7 cellular contexts compared by ENCODE assay signal in the genomic region with DNA sequence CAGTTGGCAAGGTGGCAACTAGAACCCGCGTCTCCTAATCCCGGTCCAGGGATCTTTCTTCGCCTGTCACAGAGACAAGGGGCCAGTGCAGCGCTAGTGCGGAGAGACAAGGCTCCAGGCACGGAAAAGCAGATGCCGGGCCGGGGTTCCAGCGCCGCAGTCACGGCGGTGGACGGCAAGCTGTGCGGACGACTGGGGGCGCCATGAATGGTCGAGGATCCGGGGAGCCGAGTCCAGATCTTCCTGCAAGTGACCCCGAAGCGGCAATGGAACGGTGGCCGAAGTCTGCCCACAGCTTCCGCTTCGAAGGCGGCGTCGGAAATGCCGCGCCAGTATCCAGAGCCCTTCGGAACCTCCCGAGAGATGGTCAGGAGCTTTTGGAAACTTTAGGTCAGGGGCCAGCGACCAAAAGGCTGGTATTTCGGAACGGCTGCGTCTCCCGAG. TPM values are rescaled to one million over a fixed set of nuclear protein-coding genes. Genes with fewer than 3 reads are reported as not detected.
DNase-seq lines count a peak whose midpoint lies in the region; ATAC-seq and TF ChIP-seq lines count a peak whose summit lies in the region.

No MANE protein-coding gene starts in this region.

- H2AFZ ChIP-seq in IMR-90 (replicated peaks; ENCODE audit: low read length, poor library complexity) = peak overlapping the region; percentile 86

- peak overlapping the region; percentile 49 for H4K5ac ChIP-seq in IMR-90 (ENCODE audit: low read depth, low read length)

- intact Hi-C loops in IMR-90 (cut with micrococcal nuclease) = no loop called here
- intact Hi-C loops in stomach (cut with DNase I; ENCODE audit: low total_unique reads) = no loop called here

- peak overlapping the region; percentile 89 for H3K23ac ChIP-seq in IMR-90 (ENCODE audit: low read depth, low read length)

- CTCF ChIA-PET in IMR-90 (lab: Yijun Ruan, JAX) = interaction anchor here (0.7 to 1.5 kb wide), 12 partner anchors 9 to 1701 kb away, joined by 3 to 9 read pairs (median 4); no protein-coding TSS in a partner anchor

- no peaks in the 10 kb centered on the region for H3K9me3 ChIP-seq in IMR-90 (ENCODE audit: control insufficient read depth, insufficient read depth, low read length)
- peaks cover 2% of the 10 kb centered on the region for H3K9me3 ChIP-seq in iPS-18c (ENCODE audit: control insufficient read depth, insufficient read depth, low read length)
- H3K9me3 ChIP-seq in stomach = no peaks in the 10 kb centered on the region

- BruUV-seq in IMR-90 (replicated peaks; lab: Mats Ljungman, UMichigan) = no TSS peak

- peak overlapping the region; percentile 85 for H3K9ac ChIP-seq in IMR-90 (ENCODE audit: low read depth, low read length)

- H3K36me3 ChIP-seq in IMR-90 (ENCODE audit: control insufficient read depth, insufficient read depth, low read length) (no peaks in the 10 kb centered on the region), stomach (no peaks in the 10 kb centered on the region)

- 1% methylated on average over 38 of the region's 38 CpGs; no CpG with 5 or more reads in 1 of the 2 experiments for WGBS in IMR-90 (ENCODE audit: extremely low coverage in 2 of 2, insufficient read length in 1 of 2), 2 experiments
- WGBS in stomach, 5 donors = 0 to 1% (median 0%) methylated on average over 9 to 38 of the region's 38 CpGs

- H3K18ac ChIP-seq in IMR-90 (ENCODE audit: low read depth, low read length) = peak overlapping the region; percentile 65

- peak overlapping the region; percentile 69 for H2BK5ac ChIP-seq in IMR-90 (ENCODE audit: low read depth, low read length, poor library complexity, severe bottlenecking)

- no peak for TF ChIP-seq POLR2A in IMR-90 (IDR thresholded peaks at IDR 0.05; ENCODE audit: low read depth, low read length)
- TF ChIP-seq POLR2A in stomach (IDR thresholded peaks at IDR 0.05) = no peak

- peak overlapping the region; percentile 88 for H3K27ac ChIP-seq in IMR-90 (ENCODE audit: insufficient read depth, low read length)
- H3K27ac ChIP-seq in angular gyrus (ENCODE audit: low read depth, low read length) = peak overlapping the region; percentile 93
- peak overlapping the region; percentile 90 to 99 (median 97) for H3K27ac ChIP-seq in stomach

- H4K8ac ChIP-seq in IMR-90 (ENCODE audit: low read depth in 2 of 2, low read length in 2 of 2) = peak overlapping the region; percentile 42 to 81

- no peak overlapping the region; the same call in 2 of the 3 replicates for H2BK15ac ChIP-seq in IMR-90 (ENCODE audit: low read depth, low read length)

- H3K4me1 ChIP-seq in IMR-90 (ENCODE audit: control insufficient read depth, insufficient read depth, low read length) = peaks cover 3% of the 10 kb centered on the region
- peaks cover 28 to 48% (median 37%) of the 10 kb centered on the region in 4 donors for H3K4me1 ChIP-seq in stomach

- peak overlapping the region; percentile 65 for H3K14ac ChIP-seq in IMR-90 (replicated peaks; ENCODE audit: low read depth, low read length)

- peaks cover 0 to 25% of the 10 kb centered on the region in 2 experiments; a peak in 3 of 4 replicates for H3K79me1 ChIP-seq in IMR-90 (ENCODE audit: low read depth in 1 of 2, low read length in 2 of 2)

- H3K27me3 ChIP-seq in IMR-90 (ENCODE audit: control insufficient read depth, insufficient read depth, low read length) = no peaks in the 10 kb centered on the region
- no peaks in the 10 kb centered on the region for H3K27me3 ChIP-seq in stomach

- POLR2A ChIA-PET in IMR-90 (lab: Charles Lee; ENCODE audit: unreplicated experiment) = interaction anchor here (0.7 kb wide), 1 partner anchor 166 kb away, joined by 3 read pairs; no protein-coding TSS in a partner anchor

- peak overlapping the region; percentile 96 for H2AK9ac ChIP-seq in IMR-90 (replicated peaks; ENCODE audit: low read depth, low read length, poor library complexity)

- H2BK120ac ChIP-seq in IMR-90 (ENCODE audit: low read depth, low read length) = peak overlapping the region; percentile 69

- no peak overlapping the region for H2BK20ac ChIP-seq in IMR-90 (ENCODE audit: low read depth, low read length)

- peak overlapping the region; percentile 91 for H3K4ac ChIP-seq in IMR-90 (ENCODE audit: low read depth, low read length)

- H4K91ac ChIP-seq in IMR-90 (ENCODE audit: insufficient read depth, low read depth, low read length) = peak overlapping the region; percentile 74

- no peaks in the 10 kb centered on the region for H3K9me1 ChIP-seq in IMR-90 (ENCODE audit: insufficient read depth, low read length)

- peak overlapping the region; percentile 91 for H3K4me2 ChIP-seq in IMR-90 (ENCODE audit: low read depth, low read length)

- peak overlapping the region; percentile 63 for H3K4me3 ChIP-seq in IMR-90 (ENCODE audit: insufficient read depth, low read depth, low read length)
- peak overlapping the region; percentile 89 for H3K4me3 ChIP-seq in iPS-18c (ENCODE audit: insufficient read depth, low read depth, low read length)
- peak overlapping the region; percentile 71 to 98 (median 92) for H3K4me3 ChIP-seq in stomach

- dilution Hi-C loops in IMR-90 (cut with HindIII; ENCODE audit: low sequenced_read_pairs, unreplicated experiment) = no loop called here

- peaks cover 9% of the 10 kb centered on the region; the same call in 1 of the 2 replicates for H4K20me1 ChIP-seq in IMR-90 (ENCODE audit: insufficient read depth, low read length)

- DNase-seq in IMR-90 (no peak), stomach (no peak), AG08395 (ENCODE audit: low spot score) (no peak)

- TF ChIP-seq CTCF in IMR-90 (conservative IDR thresholded peaks at IDR 0.05; ENCODE audit: low read depth, low read length) (0 out of 2 replicates have a peak, but pooled peaks have one; percentile 14), stomach (IDR thresholded peaks at IDR 0.05) (no peak)

- H3K56ac ChIP-seq in IMR-90 (ENCODE audit: extremely low read depth, insufficient read depth, low read length) = peak overlapping the region; percentile 86

- ATAC-seq in GM18498 (IDR thresholded peaks at IDR 0.05; ENCODE audit: unreplicated experiment) (peak; percentile 33), GM21526 (IDR thresholded peaks at IDR 0.05; ENCODE audit: low FRiP score, unreplicated experiment) (peak; percentile 9), IMR-90 (ENCODE audit: low read depth) (peak; percentile 33)

- H2AK5ac ChIP-seq in IMR-90 (ENCODE audit: low read depth, low read length) = peak overlapping the region; percentile 65; the same call in 1 of the 2 replicates

- TF ChIP-seq RAD21 in IMR-90 (IDR thresholded peaks at IDR 0.05; ENCODE audit: low read length) = no peak

- in situ Hi-C loops in IMR-90 (cut with MboI; ENCODE audit: low sequenced_read_pairs) = no loop called here

- no peak for TF ChIP-seq EP300 in stomach (IDR thresholded peaks at IDR 0.05)

TF ChIP-seq in IMR-90, 13 proteins besides CTCF, POLR2A, EP300 and RAD21:
- no peak for TF ChIP-seq MXI1 (IDR thresholded peaks at IDR 0.05; ENCODE audit: borderline replicate concordance, low read depth, low read length)
- TF ChIP-seq MAZ (IDR thresholded peaks at IDR 0.05; ENCODE audit: borderline replicate concordance, low read depth, low read length) = peak; percentile 13; the same call in 1 of the 2 replicates

RNA-seq across cellular contexts. Expression of a gene that starts 0.6 kb away (rescaled TPM):
- total RNA-seq in IMR-90 (2012; rRNA removed) = 47.0 and 50.3 TPM in 2 replicates
- 31.3 and 32.9 TPM in 2 replicates for polyA plus RNA-seq in IMR-90 (2012; rRNA removed)
- polyA plus RNA-seq in IMR-90 (2012; cell fraction: cytosol; rRNA removed) = 10.3 and 16.1 TPM in 2 replicates
- polyA plus RNA-seq in IMR-90 (2012; cell fraction: nucleus; rRNA removed; ENCODE audit: low replicate concordance) = 9.4 and 41.3 TPM in 2 replicates
- 10 to 100 TPM; 20.6 to 57.2 (median 39.3) TPM for total RNA-seq in stomach
- 10 to 100 TPM in 1 of 3 donors, 1 to 10 TPM in 2; 5.7 to 11.9 (median 9.8) TPM for polyA plus RNA-seq in stomach

RNA-seq across cellular contexts. Expression of a gene that starts 31.2 kb away (rescaled TPM):
- total RNA-seq in IMR-90 (2012; rRNA removed) = 87.6 and 122 TPM in 2 replicates
- 99.9 and 133 TPM in 2 replicates for polyA plus RNA-seq in IMR-90 (2012; rRNA removed)
- polyA plus RNA-seq in IMR-90 (2012; cell fraction: cytosol; rRNA removed) = 126 and 155 TPM in 2 replicates
- polyA plus RNA-seq in IMR-90 (2012; cell fraction: nucleus; rRNA removed; ENCODE audit: low replicate concordance) = 82.7 and 83.9 TPM in 2 replicates
- total RNA-seq in stomach = 100 to 1,000 TPM in 4 of 5 donors, 10 to 100 TPM in 1; 81.9 to 427 (median 179) TPM
- 100 to 1,000 TPM; 171 to 280 (median 274) TPM for polyA plus RNA-seq in stomach

RNA-seq across cellular contexts. Expression of a gene that starts 59.0 kb away (rescaled TPM):
- total RNA-seq in IMR-90 (2012; rRNA removed) (33.3 and 35.0 TPM in 2 replicates), stomach (100 to 1,000 TPM in 4 of 5 donors, 10 to 100 TPM in 1; 47.2 to 233 (median 181) TPM)
- polyA plus RNA-seq in IMR-90 (2012; rRNA removed) (131 and 146 TPM in 2 replicates), stomach (100 to 1,000 TPM; 207 to 248 (median 243) TPM)
- polyA plus RNA-seq in IMR-90 (2012; cell fraction: cytosol; rRNA removed) = 161 and 196 TPM in 2 replicates
- polyA plus RNA-seq in IMR-90 (2012; cell fraction: nucleus; rRNA removed; ENCODE audit: low replicate concordance) = 35.5 and 41.7 TPM in 2 replicates

RNA-seq across cellular contexts. Expression of a gene that starts 59.2 kb away (rescaled TPM):
- total RNA-seq in IMR-90 (2012; rRNA removed) (28.0 and 33.3 TPM in 2 replicates), stomach (10 to 100 TPM in 2 of 5 donors, 1 to 10 TPM in 2, not detected in 1; 4.3 to 55.8 (median 9.2) TPM)
- polyA plus RNA-seq in IMR-90 (2012; rRNA removed) (60.4 and 61.3 TPM in 2 replicates), stomach (10 to 100 TPM; 30.9 to 55.5 (median 38.0) TPM)
- 40.4 and 78.7 TPM in 2 replicates for polyA plus RNA-seq in IMR-90 (2012; cell fraction: cytosol; rRNA removed)
- 71.5 and 77.8 TPM in 2 replicates for polyA plus RNA-seq in IMR-90 (2012; cell fraction: nucleus; rRNA removed; ENCODE audit: low replicate concordance)
